1 cellular context compared by ENCODE assay signal in genomic region chr2:3470856-3471737, GRCh38.
TF ChIP-seq lines count a peak whose summit lies in the region.

No MANE protein-coding gene starts in this region.

TF ChIP-seq in HepG2, 621 proteins besides CTCF, POLR2A, EP300 and RAD21 (continued from another document):
- TF ChIP-seq GMEB1 (CRISPR knock-in tag; IDR thresholded peaks at IDR 0.05; ENCODE audit: borderline replicate concordance) (no peak), ZNF121 (CRISPR knock-in tag; IDR thresholded peaks at IDR 0.05) (no peak), HNF4A (CRISPR knock-in tag; IDR thresholded peaks at IDR 0.05) (no peak), NR0B2 (CRISPR knock-in tag; IDR thresholded peaks at IDR 0.05) (no peak)
